In the genomic region with DNA sequence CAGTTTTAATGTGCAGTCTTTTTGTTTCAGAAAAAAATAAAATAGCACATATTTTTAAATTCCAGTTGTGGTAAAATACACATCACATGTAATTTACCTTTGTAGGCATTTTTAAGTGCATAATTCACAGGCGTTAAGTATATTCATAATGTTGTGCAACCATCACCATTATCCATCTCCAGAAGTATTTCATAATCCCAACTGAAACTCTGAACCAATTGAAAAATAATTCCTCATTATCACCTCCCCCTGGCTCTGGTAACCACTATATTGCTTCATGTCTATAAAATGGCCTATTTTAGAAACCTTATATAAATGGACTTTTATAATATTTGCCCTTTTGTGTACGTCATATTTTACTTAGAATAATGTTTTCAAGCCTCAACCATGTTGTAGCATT, we compare ENCODE assay signal across 18 cellular contexts.
"Had no signal": no experiment of that assay in that cellular context is flagged by ENCODE, and none has a peak within 500 bp of the region (broad histone marks: within the 10 kb centered on the region; RNA-seq: fewer than 3 reads in every experiment).

No MANE protein-coding gene starts in this region.

- H3K27ac ChIP-seq: epithelial cell of prostate, esophagus muscularis mucosa, gastrocnemius medialis, heart right ventricle, parathyroid adenoma, psoas muscle, sigmoid colon, skin epidermis had no signal

- H3K4me1 Mint-ChIP-seq: naive B cell, nephron had no signal

- H3K36me3 ChIP-seq: esophagus muscularis mucosa, gastrocnemius medialis, heart right ventricle, sigmoid colon had no signal

- H3K27me3 ChIP-seq: esophagus muscularis mucosa, gastrocnemius medialis, heart right ventricle, sigmoid colon had no signal

- H3K4me1 ChIP-seq: esophagus muscularis mucosa, gastrocnemius medialis, heart right ventricle, parathyroid adenoma, psoas muscle, sigmoid colon had no signal

- H3K27ac Mint-ChIP-seq: naive B cell, nephron had no signal

- H3K9me3 ChIP-seq: gastrocnemius medialis, psoas muscle had no signal

- H3K36me3 Mint-ChIP-seq: naive B cell had no signal

- H3K27me3 Mint-ChIP-seq: naive B cell had no signal

- ATAC-seq: gastrocnemius medialis, heart right ventricle, psoas muscle had no signal

- H3K4me3 Mint-ChIP-seq: naive B cell, nephron had no signal

- DNase-seq: cortex of kidney; effector memory CD4-positive, alpha-beta T cell; gastrocnemius medialis; heart right ventricle; hypothalamus; kidney glomerular epithelial cell; mesendoderm; naive B cell; psoas muscle; retina; sigmoid colon; stimulated activated naive CD4-positive, alpha-beta T cell; trophoblast cell had no signal

- H3K4me3 ChIP-seq: esophagus muscularis mucosa, gastrocnemius medialis, heart right ventricle, psoas muscle, sigmoid colon, skin epidermis had no signal
